Comparison of ENCODE assay signal across 10 cellular contexts in the genomic region with DNA sequence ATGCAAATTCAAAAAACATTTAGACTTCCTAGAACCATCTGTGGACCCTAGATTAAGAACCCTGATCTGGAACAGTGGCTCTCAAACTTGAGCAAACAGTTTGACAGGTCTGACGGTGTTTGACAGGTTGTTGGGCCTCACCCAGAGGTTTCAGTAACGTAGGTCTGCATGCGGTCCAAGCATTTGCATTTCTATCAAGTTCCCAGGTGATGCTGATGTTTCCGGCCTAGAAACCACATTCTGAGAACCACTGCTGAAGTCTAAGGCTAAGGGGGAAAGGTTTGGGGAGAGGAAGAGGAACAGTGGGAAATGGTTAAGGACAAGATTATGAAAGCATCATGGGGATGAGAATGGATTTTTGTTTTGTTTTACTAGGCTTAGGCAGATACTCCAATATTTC. TPM values are rescaled to one million over a fixed set of nuclear protein-coding genes. Genes with fewer than 3 reads are reported as not detected.
A peak's percentile ranks its signal among the peaks of the same experiment; 100 is the strongest.
DNase-seq lines count a peak whose midpoint lies in the region; ATAC-seq and TF ChIP-seq lines count a peak whose summit lies in the region.
"Had no signal": no experiment of that assay in that cellular context is flagged by ENCODE, and none has a peak within 500 bp of the region (broad histone marks: within the 10 kb centered on the region; RNA-seq: fewer than 3 reads in every experiment).

No MANE protein-coding gene starts in this region.

- peaks cover 6 to 65% (median 14%) of the 10 kb centered on the region in 3 donors for H3K36me3 Mint-ChIP-seq in CD8-positive, alpha-beta memory T cell
- H3K36me3 Mint-ChIP-seq in activated T-helper 17 cell treated with anti-CD3 and anti-CD28 coated beads, Interleukin-2, amount 50 U/mL, for 72 hours (ENCODE audit: low read depth): peaks cover 49% of the 10 kb centered on the region
- H3K36me3 Mint-ChIP-seq in nephron progenitor cell (ENCODE audit: low read depth): peaks cover 4% of the 10 kb centered on the region

- H3K27me3 Mint-ChIP-seq in CD8-positive, alpha-beta memory T cell: no peaks in the 10 kb centered on the region
- H3K27me3 Mint-ChIP-seq in activated T-helper 17 cell treated with anti-CD3 and anti-CD28 coated beads, Interleukin-2, amount 50 U/mL, for 72 hours: no peaks in the 10 kb centered on the region
- H3K27me3 Mint-ChIP-seq in nephron progenitor cell (ENCODE audit: low read depth, poor library complexity): no peaks in the 10 kb centered on the region

- no peak overlapping the region for H3K4me3 ChIP-seq in CD8-positive, alpha-beta memory T cell (ENCODE audit: low read length)

- peaks cover 33 to 44% (median 36%) of the 10 kb centered on the region in 3 donors for H3K4me1 Mint-ChIP-seq in CD8-positive, alpha-beta memory T cell
- peaks cover 37% of the 10 kb centered on the region for H3K4me1 Mint-ChIP-seq in activated T-helper 17 cell treated with anti-CD3 and anti-CD28 coated beads, Interleukin-2, amount 50 U/mL, for 72 hours
- H3K4me1 Mint-ChIP-seq in nephron progenitor cell: peaks cover 32% of the 10 kb centered on the region

- H3K9me3 ChIP-seq in CD8-positive, alpha-beta memory T cell (ENCODE audit: low read length): no peaks in the 10 kb centered on the region

- peaks cover 34% of the 10 kb centered on the region for H3K4me1 ChIP-seq in CD8-positive, alpha-beta memory T cell (ENCODE audit: insufficient read depth, low read length)

- H3K27me3 ChIP-seq in CD8-positive, alpha-beta memory T cell (ENCODE audit: insufficient read depth, low read length, poor library complexity, severe bottlenecking): no peaks in the 10 kb centered on the region

- no peaks in the 10 kb centered on the region for H3K9me3 Mint-ChIP-seq in CD8-positive, alpha-beta memory T cell
- no peaks in the 10 kb centered on the region for H3K9me3 Mint-ChIP-seq in activated T-helper 17 cell treated with anti-CD3 and anti-CD28 coated beads, Interleukin-2, amount 50 U/mL, for 72 hours
- no peaks in the 10 kb centered on the region for H3K9me3 Mint-ChIP-seq in nephron progenitor cell

- no peaks in the 10 kb centered on the region for H3K36me3 ChIP-seq in CD8-positive, alpha-beta memory T cell (ENCODE audit: insufficient read depth, low read length)

- peak overlapping the region; percentile 32 to 95 (median 78) for H3K27ac Mint-ChIP-seq in CD8-positive, alpha-beta memory T cell
- peak overlapping the region; percentile 59 for H3K27ac Mint-ChIP-seq in activated T-helper 17 cell treated with anti-CD3 and anti-CD28 coated beads, Interleukin-2, amount 50 U/mL, for 72 hours
- no peak overlapping the region for H3K27ac Mint-ChIP-seq in nephron progenitor cell

- peak overlapping the region in 1 of 7 donors; percentile 26 for H3K4me3 Mint-ChIP-seq in CD8-positive, alpha-beta memory T cell
- H3K4me3 Mint-ChIP-seq in activated T-helper 17 cell treated with anti-CD3 and anti-CD28 coated beads, Interleukin-2, amount 50 U/mL, for 72 hours: peak overlapping the region; percentile 12
- H3K4me3 Mint-ChIP-seq in nephron progenitor cell: no peak overlapping the region

- peak in 3 of 5 donors; percentile 8 to 32 (median 25) for DNase-seq in CD8-positive, alpha-beta memory T cell
- DNase-seq in GOT3 (lab: John Stamatoyannopoulos, UW) (no peak), HK-2 (ENCODE audit: unreplicated experiment) (no peak), nephron progenitor cell (no peak)
- DNase-seq in activated effector memory CD4-positive, alpha-beta T cell treated with anti-CD3 and anti-CD28 coated beads, Interleukin-2, amount 50 U/mL, for 16 hours: no peak
- DNase-seq: head of caudate nucleus, NCI-H1092 had no signal

- no peak overlapping the region for H3K27ac ChIP-seq in CD8-positive, alpha-beta memory T cell (ENCODE audit: low read depth, low read length)

- TF ChIP-seq CTCF in nephron progenitor cell (IDR thresholded peaks at IDR 0.05): no peak

- CTCF ChIA-PET in CD8-positive, alpha-beta memory T cell (lab: Charles Lee): interaction anchor here (0.6 to 2.7 kb wide), 12 partner anchors 8 to 242 kb away, joined by 3 to 19 read pairs (median 8); partner anchors contain the start of gene MDM4

- POLR2A ChIA-PET in CD8-positive, alpha-beta memory T cell (lab: Charles Lee): no interaction called here

- ATAC-seq in GM19324 (IDR thresholded peaks at IDR 0.05; ENCODE audit: low FRiP score, unreplicated experiment): peak; percentile 84
- ATAC-seq in HG03060 (IDR thresholded peaks at IDR 0.05; ENCODE audit: low read depth, unreplicated experiment): peak; percentile 59
- ATAC-seq in activated T-helper 17 cell treated with anti-CD3 and anti-CD28 coated beads, Interleukin-2, amount 50 U/mL, for 72 hours (replicated peaks): peak; percentile 63

RNA-seq across cellular contexts. Expression of gene MDM4, which starts 48.6 kb away (rescaled TPM):
- total RNA-seq in CD8-positive, alpha-beta memory T cell: 10 to 100 TPM; 80.7 TPM
- polyA plus RNA-seq in CD8-positive, alpha-beta memory T cell: 13.6 TPM
- 100 to 1,000 TPM in 1 of 2 donors, 10 to 100 TPM in 1; 71.3 to 130 TPM for total RNA-seq in activated T-helper 17 cell treated with anti-CD3 and anti-CD28 coated beads, Interleukin-2, amount 50 U/mL, for 72 hours

Comparison
In these comparisons a context has a peak if more than half of its experiments do, and no peak if none do; other contexts are left out.
1. DNase-seq: peak in CD8-positive, alpha-beta memory T cell (3 of 5); none in GOT3 (single experiment), activated effector memory CD4-positive, alpha-beta T cell treated with anti-CD3 and anti-CD28 coated beads, Interleukin-2, amount 50 U/mL, for 16 hours (single experiment), HK-2 (single experiment) and nephron progenitor cell (single experiment).
2. Peak in every context shown above with its lines, with median percentiles within 50 percentile points of each other: ATAC-seq.